ENCODE assay signal across 22 cellular contexts in the genomic region with DNA sequence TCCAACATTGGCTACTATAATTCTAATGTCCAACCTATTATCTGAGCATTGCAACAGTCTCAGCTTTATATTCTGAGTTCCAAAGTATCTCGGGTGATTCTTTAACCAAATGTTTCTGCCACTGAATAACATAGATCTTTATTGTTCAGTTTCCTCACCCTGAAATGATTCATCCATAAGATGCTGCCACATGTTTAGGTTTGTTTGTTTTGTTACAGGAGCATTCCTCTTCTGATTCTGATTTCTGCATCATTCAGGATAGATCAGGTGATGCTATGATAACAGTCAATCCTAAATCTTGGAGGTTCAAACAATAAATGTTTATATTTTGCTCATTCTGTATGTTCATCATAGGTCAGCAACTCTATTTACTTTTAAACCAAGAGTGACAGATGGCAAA.
"Had no signal": no experiment of that assay in that cellular context is flagged by ENCODE, and none has a peak within 500 bp of the region (broad histone marks: within the 10 kb centered on the region; RNA-seq: fewer than 3 reads in every experiment).

No MANE protein-coding gene starts in this region.

- H3K27ac ChIP-seq: esophagus squamous epithelium, hepatocyte, left ventricle myocardium inferior, lower lobe of right lung, neural progenitor cell, pancreas, thyroid gland had no signal

- H3K9me3 Mint-ChIP-seq: neural progenitor cell had no signal

- DNase-seq: effector memory CD4-positive, alpha-beta T cell; esophagus squamous epithelium; foreskin fibroblast; head of caudate nucleus; kidney; left cardiac atrium; left ventricle myocardium inferior; lower lobe of right lung; mesenchymal stem cell; midbrain; occipital lobe; pancreas; right cardiac atrium; small intestine; stimulated activated CD4-positive, alpha-beta T cell treated with anti-CD3 and anti-CD28 coated beads, Interleukin-2, amount 100 ng/mL, for 48 hours; stimulated activated naive CD4-positive, alpha-beta T cell treated with Interleukin-2 at 50 U/mL for 16 hours; thyroid gland had no signal

- H3K36me3 ChIP-seq: esophagus squamous epithelium, left ventricle myocardium inferior, lower lobe of right lung, neural progenitor cell, pancreas, thyroid gland had no signal

- H3K4me1 ChIP-seq: esophagus squamous epithelium, left ventricle myocardium inferior, lower lobe of right lung, neural progenitor cell, pancreas, thyroid gland had no signal

- H3K9me3 ChIP-seq: lower lobe of right lung, pancreas, thyroid gland had no signal

- H3K4me3 Mint-ChIP-seq: natural killer cell treated with Interleukin-12 subunit alpha and Interleukin-12 subunit beta and Interleukin-15 and Interleukin-18, amount 100 ng/mL, for 72 hours; neural progenitor cell; type B pancreatic cell had no signal

- H3K36me3 Mint-ChIP-seq: neural progenitor cell, type B pancreatic cell had no signal

- H3K27ac Mint-ChIP-seq: natural killer cell treated with Interleukin-12 subunit alpha and Interleukin-12 subunit beta and Interleukin-15 and Interleukin-18, amount 100 ng/mL, for 72 hours; neural progenitor cell; progenitor cell of endocrine pancreas; type B pancreatic cell had no signal

- H3K27me3 ChIP-seq: hepatocyte, neural progenitor cell, pancreas, thyroid gland had no signal

- ATAC-seq: left cardiac atrium; lower lobe of right lung; natural killer cell treated with Interleukin-12 subunit alpha and Interleukin-12 subunit beta and Interleukin-15 and Interleukin-18, amount 100 ng/mL, for 72 hours; pancreas; right cardiac atrium had no signal

- H3K4me3 ChIP-seq: esophagus squamous epithelium, hepatocyte, left ventricle myocardium inferior, lower lobe of right lung, neural progenitor cell, pancreas, thyroid gland had no signal

- H3K4me1 Mint-ChIP-seq: neural progenitor cell had no signal

- H3K27me3 Mint-ChIP-seq: natural killer cell treated with Interleukin-12 subunit alpha and Interleukin-12 subunit beta and Interleukin-15 and Interleukin-18, amount 100 ng/mL, for 72 hours; progenitor cell of endocrine pancreas; type B pancreatic cell had no signal
